12 cellular contexts compared by ENCODE assay signal in the genomic region with DNA sequence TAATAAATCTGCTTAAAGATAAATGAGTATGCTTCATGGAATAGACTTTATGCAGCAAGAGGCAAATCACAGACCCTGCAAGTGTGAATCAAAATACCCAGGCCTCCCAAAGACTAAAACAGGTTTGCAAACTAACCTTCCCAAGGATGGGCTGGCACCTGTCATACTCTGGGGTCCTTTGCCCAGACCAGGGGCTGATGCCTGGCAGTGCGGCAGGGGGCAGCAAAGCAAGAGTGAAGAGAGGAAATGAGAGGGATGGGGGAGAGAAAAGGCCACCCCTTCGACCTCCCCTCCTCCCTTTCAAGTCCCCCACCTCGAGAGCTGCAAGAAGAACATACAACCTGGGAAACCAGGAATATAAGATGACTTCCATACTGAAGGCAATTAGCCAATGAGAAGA. TPM values are rescaled to one million over a fixed set of nuclear protein-coding genes. Genes with fewer than 3 reads are reported as not detected.
A peak's percentile ranks its signal among the peaks of the same experiment; 100 is the strongest.
DNase-seq lines count a peak whose midpoint lies in the region; ATAC-seq and TF ChIP-seq lines count a peak whose summit lies in the region.
"Had no signal": no experiment of that assay in that cellular context is flagged by ENCODE, and none has a peak within 500 bp of the region (broad histone marks: within the 10 kb centered on the region; RNA-seq: fewer than 3 reads in every experiment).

No MANE protein-coding gene starts in this region.

- POLR2A ChIA-PET in AG04450 (lab: Yijun Ruan, JAX): no interaction called here

- no peaks in the 10 kb centered on the region for H3F3A ChIP-seq in Loucy (ENCODE audit: low read depth)

- intact Hi-C loops in posterior vena cava (cut with DNase I): no loop called here

- H3K27me3 ChIP-seq in AG04450 (ENCODE audit: control insufficient read depth, insufficient read depth, low read length) (no peaks in the 10 kb centered on the region), Loucy (ENCODE audit: insufficient read depth, low read length, poor library complexity, severe bottlenecking) (no peaks in the 10 kb centered on the region)

- H3K9ac ChIP-seq in Loucy (ENCODE audit: low read depth, low read length, poor library complexity, severe bottlenecking): no peak overlapping the region

- H3K27ac ChIP-seq in AG04450 (ENCODE audit: low read depth, low read length): peak overlapping the region; percentile 33

- peaks cover 12% of the 10 kb centered on the region; the same call in 1 of the 2 replicates for H3K36me3 ChIP-seq in Loucy (ENCODE audit: insufficient read depth, low read length)

- no peaks in the 10 kb centered on the region for H4K20me1 ChIP-seq in Loucy (ENCODE audit: insufficient read depth, low read length, poor library complexity, severe bottlenecking)

- H3K4me1 ChIP-seq in Loucy (ENCODE audit: insufficient read depth, low read length, poor library complexity, severe bottlenecking): peaks cover 16% of the 10 kb centered on the region

- no peaks in the 10 kb centered on the region for H3K9me2 ChIP-seq in Loucy (replicated peaks; ENCODE audit: low read depth, low read length)

- CTCF ChIA-PET in AG04450 (lab: Charles Lee): interaction anchor here (1.4 kb wide), 1 partner anchor 556 kb away, joined by 5 read pairs; no protein-coding TSS in a partner anchor

- H2AFZ ChIP-seq in Loucy (ENCODE audit: low read length): no peak overlapping the region

- H3K9me3 ChIP-seq in AG04450 (ENCODE audit: control insufficient read depth, insufficient read depth, low read length) (no peaks in the 10 kb centered on the region; the same call in none of the 2 replicates), Loucy (ENCODE audit: insufficient read depth, low read depth, low read length) (no peaks in the 10 kb centered on the region; the same call in 1 of the 2 replicates)

- no peak for DNase-seq in AG04450 (ENCODE audit: low read depth, low spot score)
- no peak for DNase-seq in foreskin fibroblast
- DNase-seq in posterior vena cava (ENCODE audit: low spot score): peak; percentile 5
- DNase-seq in NK-92 (lab: John Stamatoyannopoulos, UW; ENCODE audit: unreplicated experiment): no peak
- DNase-seq: MV-4-11; NCI-H1930; NCI-H446; stimulated activated naive CD4-positive, alpha-beta T cell treated with Interleukin-2 at 50 U/mL for 16 hours had no signal

- no peak overlapping the region for H3K4me3 ChIP-seq in AG04450 (ENCODE audit: low read depth, low read length)
- no peak overlapping the region for H3K4me3 ChIP-seq in Loucy (ENCODE audit: low read length, poor library complexity, severe bottlenecking)
- H3K4me3 ChIP-seq in foreskin fibroblast (ENCODE audit: low read depth in 1 of 2, low read length in 2 of 2): no peak overlapping the region

- no peak overlapping the region for H3K4me2 ChIP-seq in Loucy (ENCODE audit: low read depth, low read length, poor library complexity, severe bottlenecking)

- ATAC-seq in HG02970 (IDR thresholded peaks at IDR 0.05; ENCODE audit: low FRiP score, unreplicated experiment) (no peak), HG03280 (IDR thresholded peaks at IDR 0.05; ENCODE audit: unreplicated experiment) (no peak), HG03520 (IDR thresholded peaks at IDR 0.05; ENCODE audit: unreplicated experiment) (no peak)

- H3K79me2 ChIP-seq in Loucy (ENCODE audit: insufficient read depth, low read length): peaks cover 25% of the 10 kb centered on the region; the same call in 1 of the 2 replicates

- 0 out of 2 replicates have a peak, but pooled peaks have one; percentile 15 for TF ChIP-seq CTCF in AG04450 (IDR thresholded peaks at IDR 0.05; ENCODE audit: low read depth, low read length)
- peak; percentile 20 for TF ChIP-seq CTCF in Loucy (conservative IDR thresholded peaks at IDR 0.05; ENCODE audit: low read length)
- peak; percentile 8 for TF ChIP-seq CTCF in foreskin fibroblast (IDR thresholded peaks at IDR 0.05; ENCODE audit: low read depth, low read length)

RNA-seq across cellular contexts. Expression of a gene that starts 31.8 kb away (rescaled TPM):
- 16.5 and 17.3 TPM in 2 replicates for polyA plus RNA-seq in AG04450 (2011; rRNA removed)
- polyA minus RNA-seq in AG04450 (2011; rRNA and poly(A)+ RNA removed): 12.2 and 15.9 TPM in 2 replicates
- 10 to 100 TPM; 11.3 to 15.7 TPM for total RNA-seq in posterior vena cava
